1 cellular context compared by ENCODE assay signal in genomic region chr16:58586340-58587030, GRCh38.
TF ChIP-seq lines count a peak whose summit lies in the region.

No MANE protein-coding gene starts in this region.

TF ChIP-seq in H1, 55 proteins besides CTCF, POLR2A, EP300 and RAD21 (continued from another document):
- no peak for TF ChIP-seq SP1 (IDR thresholded peaks at IDR 0.05; ENCODE audit: low read depth, low read length)
- no peak for TF ChIP-seq SIRT6 (IDR thresholded peaks at IDR 0.05; ENCODE audit: low read length)
- no peak for TF ChIP-seq RXRA (IDR thresholded peaks at IDR 0.05; ENCODE audit: insufficient read depth, low read depth, low read length)
- TF ChIP-seq CHD2 (IDR thresholded peaks at IDR 0.05; ENCODE audit: low read length): no peak
- TF ChIP-seq ZNF274 (IDR thresholded peaks at IDR 0.05; ENCODE audit: borderline replicate concordance, extremely low read depth, low read length): no peak
- TF ChIP-seq POU5F1 (IDR thresholded peaks at IDR 0.05; ENCODE audit: low read depth, low read length): no peak
